ENCODE assay signal across 6 cellular contexts in the genomic region with DNA sequence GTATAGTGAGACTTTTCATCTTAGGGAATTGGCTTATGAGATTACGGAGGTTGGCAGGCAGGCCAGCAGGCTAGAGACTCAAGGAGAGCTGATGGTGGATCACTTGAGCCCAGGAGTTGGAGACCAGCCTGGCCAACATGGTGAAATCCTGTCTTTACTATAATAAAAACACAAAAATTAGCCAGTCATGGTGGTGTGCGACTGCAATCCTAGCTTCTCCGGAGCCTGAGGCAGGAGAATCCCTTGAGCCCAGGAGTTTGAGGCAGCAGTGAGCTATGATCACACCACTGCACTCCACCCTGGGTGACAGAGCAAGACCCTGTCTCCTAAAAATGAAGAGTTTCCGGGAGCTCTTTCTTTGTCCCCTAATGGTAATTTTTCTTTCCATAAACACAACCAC. TPM values are rescaled to one million over a fixed set of nuclear protein-coding genes. Genes with fewer than 3 reads are reported as not detected.
"Had no signal": no experiment of that assay in that cellular context is flagged by ENCODE, and none has a peak within 500 bp of the region (broad histone marks: within the 10 kb centered on the region; RNA-seq: fewer than 3 reads in every experiment).

No MANE protein-coding gene starts in this region.

RNA-seq across cellular contexts. Expression of a gene that starts 14.6 kb away (rescaled TPM):
- total RNA-seq: GM23248, HFFc6, HT1080, IMR-90 had no signal
- polyA plus RNA-seq: GM23248, IMR-90 had no signal

RNA-seq across cellular contexts. Expression of a gene that starts 26.5 kb away (rescaled TPM):
- total RNA-seq: GM23248, H4, H7, HFFc6, HT1080, IMR-90 had no signal
- polyA plus RNA-seq: GM23248, IMR-90 had no signal
